ENCODE assay signal across 8 cellular contexts in genomic region chr19:55115446-55116065, GRCh38. TPM values are rescaled to one million over a fixed set of nuclear protein-coding genes. Genes with fewer than 3 reads are reported as not detected.
DNase-seq lines count a peak whose midpoint lies in the region; ATAC-seq lines count a peak whose summit lies in the region.

No MANE protein-coding gene starts in this region.

- H3K27me3 ChIP-seq in thymus (ENCODE audit: control insufficient read depth, insufficient read depth), result no peaks in the 10 kb centered on the region

- H3K4me3 Mint-ChIP-seq in activated CD4-positive, alpha-beta T cell treated with anti-CD3 and anti-CD28 coated beads, Interleukin-2, amount 10 ng/mL, durations not matched to agents 7 days and 5 days, result peak overlapping the region; percentile 97
- H3K4me3 Mint-ChIP-seq in activated naive CD8-positive, alpha-beta T cell treated with anti-CD3 and anti-CD28 coated beads, Interleukin-2, amount 10 ng/mL, durations not matched to agents 7 days and 5 days, result peak overlapping the region; percentile 94

- 86% methylated on average over 13 of the region's 13 CpGs for WGBS in thymus

- ATAC-seq in activated naive CD8-positive, alpha-beta T cell treated with anti-CD3 and anti-CD28 coated beads, Interleukin-2, amount 10 ng/mL, durations not matched to agents 7 days and 5 days (ENCODE audit: low read depth), result no peak

- peaks cover 40% of the 10 kb centered on the region for H3K4me1 Mint-ChIP-seq in activated CD4-positive, alpha-beta T cell treated with anti-CD3 and anti-CD28 coated beads, Interleukin-2, amount 10 ng/mL, durations not matched to agents 7 days and 5 days
- peaks cover 27% of the 10 kb centered on the region for H3K4me1 Mint-ChIP-seq in activated naive CD8-positive, alpha-beta T cell treated with anti-CD3 and anti-CD28 coated beads, Interleukin-2, amount 10 ng/mL, durations not matched to agents 7 days and 5 days

- no peaks in the 10 kb centered on the region for H3K9me3 Mint-ChIP-seq in activated CD4-positive, alpha-beta T cell treated with anti-CD3 and anti-CD28 coated beads, Interleukin-2, amount 10 ng/mL, durations not matched to agents 7 days and 5 days
- no peaks in the 10 kb centered on the region for H3K9me3 Mint-ChIP-seq in activated naive CD8-positive, alpha-beta T cell treated with anti-CD3 and anti-CD28 coated beads, Interleukin-2, amount 10 ng/mL, durations not matched to agents 7 days and 5 days

- peaks cover 14% of the 10 kb centered on the region for H3K4me1 ChIP-seq in thymus (ENCODE audit: control insufficient read depth, insufficient read depth, low read length)

- H3K36me3 ChIP-seq in thymus (ENCODE audit: control insufficient read depth, insufficient read depth), result peaks cover 11% of the 10 kb centered on the region

- H3K4me3 ChIP-seq in thymus (ENCODE audit: low read length), result peak overlapping the region; percentile 79

- POLR2A ChIA-PET in activated CD4-positive, alpha-beta T cell treated with anti-CD3 and anti-CD28 coated beads, Interleukin-2, amount 10 ng/mL, durations not matched to agents 7 days and 5 days (lab: Charles Lee), result no interaction called here
- POLR2A ChIA-PET in activated naive CD8-positive, alpha-beta T cell treated with anti-CD3 and anti-CD28 coated beads, Interleukin-2, amount 10 ng/mL, durations not matched to agents 7 days and 5 days (lab: Charles Lee), result interaction anchor here (1.3 to 1.6 kb wide), 2 partner anchors 9 to 32 kb away, joined by 3 read pairs; no protein-coding TSS in a partner anchor

- CTCF ChIA-PET in activated CD4-positive, alpha-beta T cell treated with anti-CD3 and anti-CD28 coated beads, Interleukin-2, amount 10 ng/mL, durations not matched to agents 7 days and 5 days (lab: Charles Lee), result interaction anchor here (0.9 to 1.0 kb wide), 2 partner anchors 30 to 40 kb away, joined by 3 read pairs; no protein-coding TSS in a partner anchor

- DNase-seq in activated CD4-positive, alpha-beta T cell treated with anti-CD3 and anti-CD28 coated beads, Interleukin-2, amount 10 ng/mL, durations not matched to agents 7 days and 5 days, result no peak
- no peak for DNase-seq in activated CD4-positive, alpha-beta T cell treated with anti-CD3 and anti-CD28 coated beads, Interleukin-2, amount 50 U/mL, for 4 hours
- no peak for DNase-seq in activated naive CD8-positive, alpha-beta T cell treated with anti-CD3 and anti-CD28 coated beads, Interleukin-2, amount 10 ng/mL, durations not matched to agents 7 days and 5 days
- DNase-seq in iris pigment epithelial cell (ENCODE audit: low read depth) (peak; percentile 59), UCSD-AML1 (lab: John Stamatoyannopoulos, UW; ENCODE audit: unreplicated experiment) (no peak), activated gamma-delta T cell treated with Interleukin-2 at 50 U/mL for 16 hours (no peak), COLO829 (ENCODE audit: low spot score) (no peak)

- peak overlapping the region; percentile 96 for H3K27ac Mint-ChIP-seq in activated CD4-positive, alpha-beta T cell treated with anti-CD3 and anti-CD28 coated beads, Interleukin-2, amount 10 ng/mL, durations not matched to agents 7 days and 5 days
- peak overlapping the region; percentile 96 for H3K27ac Mint-ChIP-seq in activated naive CD8-positive, alpha-beta T cell treated with anti-CD3 and anti-CD28 coated beads, Interleukin-2, amount 10 ng/mL, durations not matched to agents 7 days and 5 days

- no peaks in the 10 kb centered on the region for H3K9me3 ChIP-seq in thymus (ENCODE audit: control insufficient read depth)

- peaks cover 13% of the 10 kb centered on the region for H3K36me3 Mint-ChIP-seq in activated CD4-positive, alpha-beta T cell treated with anti-CD3 and anti-CD28 coated beads, Interleukin-2, amount 10 ng/mL, durations not matched to agents 7 days and 5 days (ENCODE audit: low read depth)
- H3K36me3 Mint-ChIP-seq in activated naive CD8-positive, alpha-beta T cell treated with anti-CD3 and anti-CD28 coated beads, Interleukin-2, amount 10 ng/mL, durations not matched to agents 7 days and 5 days, result peaks cover 5% of the 10 kb centered on the region

- peaks cover 5% of the 10 kb centered on the region for H3K27me3 Mint-ChIP-seq in activated CD4-positive, alpha-beta T cell treated with anti-CD3 and anti-CD28 coated beads, Interleukin-2, amount 10 ng/mL, durations not matched to agents 7 days and 5 days
- H3K27me3 Mint-ChIP-seq in activated naive CD8-positive, alpha-beta T cell treated with anti-CD3 and anti-CD28 coated beads, Interleukin-2, amount 10 ng/mL, durations not matched to agents 7 days and 5 days, result no peaks in the 10 kb centered on the region

- H3K27ac ChIP-seq in thymus (ENCODE audit: low read depth), result no peak overlapping the region

RNA-seq across cellular contexts. Expression of gene PPP1R12C, which starts 1.9 kb away (rescaled TPM):
- total RNA-seq in activated CD4-positive, alpha-beta T cell treated with anti-CD3 and anti-CD28 coated beads, Interleukin-2, amount 10 ng/mL, durations not matched to agents 7 days and 5 days, result 100 to 1,000 TPM; 135 to 152 TPM
- total RNA-seq in activated naive CD8-positive, alpha-beta T cell treated with anti-CD3 and anti-CD28 coated beads, Interleukin-2, amount 10 ng/mL, durations not matched to agents 7 days and 5 days, result 100 to 1,000 TPM; 147 to 157 TPM
- 194 TPM for polyA plus RNA-seq in thymus

RNA-seq across cellular contexts. Expression of gene TNNT1, which starts 33.5 kb away (rescaled TPM):
- under 1 TPM in 1 of 2 experiments, not detected in 1; 0.32 TPM for total RNA-seq in activated CD4-positive, alpha-beta T cell treated with anti-CD3 and anti-CD28 coated beads, Interleukin-2, amount 10 ng/mL, durations not matched to agents 7 days and 5 days
- total RNA-seq in activated naive CD8-positive, alpha-beta T cell treated with anti-CD3 and anti-CD28 coated beads, Interleukin-2, amount 10 ng/mL, durations not matched to agents 7 days and 5 days, result not detected
- 11.9 TPM for polyA plus RNA-seq in thymus

RNA-seq across cellular contexts. Expression of gene EPS8L1, which starts 39.9 kb away (rescaled TPM):
- 1 to 10 TPM; 3.2 to 5.5 TPM for total RNA-seq in activated CD4-positive, alpha-beta T cell treated with anti-CD3 and anti-CD28 coated beads, Interleukin-2, amount 10 ng/mL, durations not matched to agents 7 days and 5 days
- total RNA-seq in activated naive CD8-positive, alpha-beta T cell treated with anti-CD3 and anti-CD28 coated beads, Interleukin-2, amount 10 ng/mL, durations not matched to agents 7 days and 5 days, result 1 to 10 TPM; 5.1 to 7.6 TPM
- 26.6 TPM for polyA plus RNA-seq in thymus

RNA-seq across cellular contexts. Expression of gene TNNI3, which starts 42.0 kb away (rescaled TPM):
- total RNA-seq in activated CD4-positive, alpha-beta T cell treated with anti-CD3 and anti-CD28 coated beads, Interleukin-2, amount 10 ng/mL, durations not matched to agents 7 days and 5 days, result not detected
- not detected for total RNA-seq in activated naive CD8-positive, alpha-beta T cell treated with anti-CD3 and anti-CD28 coated beads, Interleukin-2, amount 10 ng/mL, durations not matched to agents 7 days and 5 days
- 0.75 TPM for polyA plus RNA-seq in thymus

RNA-seq across cellular contexts. Expression of gene DNAAF3, which starts 50.9 kb away (rescaled TPM):
- not detected for total RNA-seq in activated CD4-positive, alpha-beta T cell treated with anti-CD3 and anti-CD28 coated beads, Interleukin-2, amount 10 ng/mL, durations not matched to agents 7 days and 5 days
- under 1 TPM in 1 of 2 experiments, not detected in 1; 0.65 TPM for total RNA-seq in activated naive CD8-positive, alpha-beta T cell treated with anti-CD3 and anti-CD28 coated beads, Interleukin-2, amount 10 ng/mL, durations not matched to agents 7 days and 5 days
- 0.64 TPM for polyA plus RNA-seq in thymus
